ENCODE assay signal across 9 cellular contexts in genomic region chrX:24259544-24260240, GRCh38. TPM values are rescaled to one million over a fixed set of nuclear protein-coding genes. Genes with fewer than 3 reads are reported as not detected.
DNase-seq lines count a peak whose midpoint lies in the region; ATAC-seq and TF ChIP-seq lines count a peak whose summit lies in the region.
"Had no signal": no experiment of that assay in that cellular context is flagged by ENCODE, and none has a peak within 500 bp of the region (broad histone marks: within the 10 kb centered on the region; RNA-seq: fewer than 3 reads in every experiment).

No MANE protein-coding gene starts in this region.

- no peaks in the 10 kb centered on the region for H3K36me3 ChIP-seq in stomach

- ATAC-seq in activated CD8-positive, alpha-beta T cell treated with anti-CD3 and anti-CD28 coated beads for 36 hours = peak; percentile 51
- ATAC-seq in left ventricle myocardium superior (peak; percentile 48), GM19397 (IDR thresholded peaks at IDR 0.05; ENCODE audit: unreplicated experiment) (no peak), GM21825 (IDR thresholded peaks at IDR 0.05; ENCODE audit: unreplicated experiment) (no peak)

- TF ChIP-seq POLR2A in stomach (IDR thresholded peaks at IDR 0.05) = no peak

- DNase-seq in D341Med (ENCODE audit: low spot score) (peak; percentile 57), GM20000 (ENCODE audit: low spot score) (peak; percentile 13), NCI-H2107 (lab: John Stamatoyannopoulos, UW) (peak; percentile 37), left ventricle myocardium superior (no peak), stomach (no peak)
- peak; percentile 43 for DNase-seq in activated CD8-positive, alpha-beta T cell treated with anti-CD3 and anti-CD28 coated beads for 36 hours
- DNase-seq: right cardiac atrium had no signal

- 63 to 80% (median 72%) methylated on average over 9 of the region's 9 CpGs for WGBS in stomach, 5 donors

- no peaks in the 10 kb centered on the region for H3K9me3 Mint-ChIP-seq in activated CD8-positive, alpha-beta T cell treated with anti-CD3 and anti-CD28 coated beads for 36 hours

- no peaks in the 10 kb centered on the region for H3K36me3 Mint-ChIP-seq in activated CD8-positive, alpha-beta T cell treated with anti-CD3 and anti-CD28 coated beads for 36 hours (ENCODE audit: low read depth)

- H3K4me3 Mint-ChIP-seq in activated CD8-positive, alpha-beta T cell treated with anti-CD3 and anti-CD28 coated beads for 36 hours = no peak overlapping the region

- peak; percentile 28 for TF ChIP-seq CTCF in GM20000 (IDR thresholded peaks at IDR 0.05; ENCODE audit: extremely low read depth, missing control alignments)
- peak; percentile 37 for TF ChIP-seq CTCF in activated CD8-positive, alpha-beta T cell treated with anti-CD3 and anti-CD28 coated beads for 36 hours (IDR thresholded peaks at IDR 0.05)
- TF ChIP-seq CTCF in stomach (IDR thresholded peaks at IDR 0.05) = peak in 4 of 7 experiments; percentile 25 to 32 (median 26)

- POLR2A ChIA-PET in activated CD8-positive, alpha-beta T cell treated with anti-CD3 and anti-CD28 coated beads for 36 hours (lab: Charles Lee) = no interaction called here

- intact Hi-C loops in activated CD8-positive, alpha-beta T cell treated with anti-CD3 and anti-CD28 coated beads for 36 hours (cut with micrococcal nuclease) = no loop called here
- intact Hi-C loops in left ventricle myocardium superior (cut with micrococcal nuclease) = no loop called here
- intact Hi-C loops in stomach (cut with DNase I; ENCODE audit: low total_unique reads) = no loop called here

- no peaks in the 10 kb centered on the region for H3K27me3 Mint-ChIP-seq in activated CD8-positive, alpha-beta T cell treated with anti-CD3 and anti-CD28 coated beads for 36 hours

- H3K4me1 Mint-ChIP-seq in activated CD8-positive, alpha-beta T cell treated with anti-CD3 and anti-CD28 coated beads for 36 hours (ENCODE audit: low read depth) = peaks cover 13% of the 10 kb centered on the region

- H3K9me3 ChIP-seq in stomach = no peaks in the 10 kb centered on the region

- peak overlapping the region in 1 of 5 donors; percentile 65 for H3K27ac ChIP-seq in stomach

- TF ChIP-seq EP300 in stomach (IDR thresholded peaks at IDR 0.05) = no peak

- no peaks in the 10 kb centered on the region for H3K4me1 ChIP-seq in stomach

- peaks cover 0 to 9% (median 0%) of the 10 kb centered on the region in 3 donors for H3K27me3 ChIP-seq in stomach

- CTCF ChIA-PET in activated CD8-positive, alpha-beta T cell treated with anti-CD3 and anti-CD28 coated beads for 36 hours (lab: Charles Lee) = interaction anchor here (0.7 to 4.6 kb wide), 9 partner anchors 9 to 884 kb away, joined by 3 to 19 read pairs (median 4); no protein-coding TSS in a partner anchor

- H3K4me3 ChIP-seq in stomach = no peak overlapping the region

- H3K27ac Mint-ChIP-seq in activated CD8-positive, alpha-beta T cell treated with anti-CD3 and anti-CD28 coated beads for 36 hours = no peak overlapping the region

RNA-seq across cellular contexts. Expression of gene SUPT20HL2, which starts 54.2 kb away (rescaled TPM):
- total RNA-seq in activated CD8-positive, alpha-beta T cell treated with anti-CD3 and anti-CD28 coated beads for 36 hours = not detected
- not detected for total RNA-seq in left ventricle myocardium superior
- total RNA-seq in stomach = not detected
- not detected for polyA plus RNA-seq in stomach
- total RNA-seq: right cardiac atrium had no signal
- polyA plus RNA-seq: right cardiac atrium had no signal

Comparison
In these comparisons a context has a peak if more than half of its experiments do, and no peak if none do; other contexts are left out.
1. DNase-seq: peak in D341Med (single experiment), GM20000 (single experiment), NCI-H2107 (single experiment) and activated CD8-positive, alpha-beta T cell treated with anti-CD3 and anti-CD28 coated beads for 36 hours (single experiment); none in left ventricle myocardium superior (single experiment) and stomach (single experiment).
2. ATAC-seq: peak in activated CD8-positive, alpha-beta T cell treated with anti-CD3 and anti-CD28 coated beads for 36 hours (single experiment) and left ventricle myocardium superior (single experiment); none in GM19397 (single experiment) and GM21825 (single experiment).
3. Peak in every context shown above with its lines, with median percentiles within 50 percentile points of each other: CTCF ChIP-seq.